In genomic region chr20:8019178-8019997, GRCh38 we compare ENCODE assay signal across 1 cellular context.
TF ChIP-seq lines count a peak whose summit lies in the region.

TSS of gene TMX4 (minus strand) at chr20:8019761. CDS start at chr20:8019613, 148 bp downstream.

TF ChIP-seq in HepG2, 621 proteins besides CTCF, POLR2A, EP300 and RAD21 (continued from another document and continues in another):
- TF ChIP-seq TBX2 (CRISPR knock-in tag; IDR thresholded peaks at IDR 0.05; ENCODE audit: borderline replicate concordance) (peak; percentile 85; the same call in 1 of the 2 replicates), MTA1 (CRISPR knock-in tag; IDR thresholded peaks at IDR 0.05; ENCODE audit: borderline replicate concordance) (peak; percentile 91), SNRNP70 (IDR thresholded peaks at IDR 0.05; ENCODE audit: low read depth, low read length) (no peak), NFIB (CRISPR knock-in tag; IDR thresholded peaks at IDR 0.05; ENCODE audit: borderline replicate concordance) (no peak), SOX13 (IDR thresholded peaks at IDR 0.05) (peak; percentile 36; the same call in 1 of the 2 replicates), SOX13 (CRISPR knock-in tag; conservative IDR thresholded peaks at IDR 0.05 in 1 of 2, IDR thresholded peaks at IDR 0.05 in 1 of 2) (peak; percentile 72 to 88; a peak in 3 of 4 replicates), ZNF891 (CRISPR knock-in tag; IDR thresholded peaks at IDR 0.05) (peak; percentile 30; the same call in 1 of the 2 replicates), SOX6 (IDR thresholded peaks at IDR 0.05) (no peak), SOX6 (CRISPR knock-in tag; IDR thresholded peaks at IDR 0.05) (peak; percentile 80), ZNF619 (CRISPR knock-in tag; IDR thresholded peaks at IDR 0.05) (peak; percentile 73; the same call in 1 of the 2 replicates), ZBTB7A (CRISPR knock-in tag; IDR thresholded peaks at IDR 0.05) (peak; percentile 86), ZNF678 (CRISPR knock-in tag; IDR thresholded peaks at IDR 0.05) (peak; percentile 92), CSRNP2 (CRISPR knock-in tag; conservative IDR thresholded peaks at IDR 0.05; ENCODE audit: low read depth) (no peak), HDAC6 (IDR thresholded peaks at IDR 0.05; ENCODE audit: low read depth, low read length) (no peak), ATF3 (CRISPR knock-in tag; IDR thresholded peaks at IDR 0.05) (peak; percentile 75), XRCC5 (optimal IDR thresholded peaks at IDR 0.05; ENCODE audit: low read length) (peak; percentile 77), IKZF1 (IDR thresholded peaks at IDR 0.05) (no peak), ZNF224 (CRISPR knock-in tag; IDR thresholded peaks at IDR 0.05) (no peak), ZKSCAN8 (CRISPR knock-in tag; IDR thresholded peaks at IDR 0.05; ENCODE audit: borderline replicate concordance) (0 out of 2 replicates have a peak, but pooled peaks have one; percentile 35), MXI1 (IDR thresholded peaks at IDR 0.05; ENCODE audit: borderline replicate concordance, low read depth, low read length) (peak; percentile 100), ZNF512 (CRISPR knock-in tag; IDR thresholded peaks at IDR 0.05) (peak; percentile 67; the same call in 1 of the 2 replicates), ZFP36L2 (CRISPR knock-in tag; IDR thresholded peaks at IDR 0.05) (no peak), U2AF2 (IDR thresholded peaks at IDR 0.05; ENCODE audit: low read depth, low read length) (peak; percentile 94), NFATC3 (CRISPR knock-in tag; IDR thresholded peaks at IDR 0.05) (no peak), UBTF (CRISPR knock-in tag; IDR thresholded peaks at IDR 0.05) (peak; percentile 100), REST (IDR thresholded peaks at IDR 0.05; ENCODE audit: borderline replicate concordance in 1 of 2, low read depth in 1 of 2, low read length in 2 of 2) (peak in 1 of 2 experiments; percentile 56; a peak in 1 of 4 replicates), NR2F6 (IDR thresholded peaks at IDR 0.05) (no peak), NR2F6 (CRISPR knock-in tag; IDR thresholded peaks at IDR 0.05) (peak; percentile 54; the same call in 1 of the 2 replicates), JUND (CRISPR knock-in tag; IDR thresholded peaks at IDR 0.05) (0 out of 2 replicates have a peak, but pooled peaks have one; percentile 63), ZNF83 (CRISPR knock-in tag; IDR thresholded peaks at IDR 0.05; ENCODE audit: borderline replicate concordance) (peak; percentile 93), ZNF574 (CRISPR knock-in tag; IDR thresholded peaks at IDR 0.05) (peak; percentile 90), HNRNPL (IDR thresholded peaks at IDR 0.05; ENCODE audit: low read depth, low read length) (no peak), U2AF1 (optimal IDR thresholded peaks at IDR 0.05; ENCODE audit: low read depth, low read length) (no peak), JUN (CRISPR knock-in tag; IDR thresholded peaks at IDR 0.05) (0 out of 2 replicates have a peak, but pooled peaks have one; percentile 34), ZNF800 (CRISPR knock-in tag; IDR thresholded peaks at IDR 0.05) (peak; percentile 87), GLMP (CRISPR knock-in tag; IDR thresholded peaks at IDR 0.05; ENCODE audit: borderline replicate concordance) (no peak), GMEB2 (CRISPR knock-in tag; IDR thresholded peaks at IDR 0.05; ENCODE audit: low read depth) (no peak), ZEB1 (IDR thresholded peaks at IDR 0.05; ENCODE audit: insufficient replicate concordance, low read depth) (no peak), NR2F1 (CRISPR knock-in tag; IDR thresholded peaks at IDR 0.05) (peak in 1 of 2 experiments; percentile 31; a peak in 1 of 4 replicates), ZNF674 (CRISPR knock-in tag; IDR thresholded peaks at IDR 0.05; ENCODE audit: low read depth) (peak; percentile 44), ZBTB37 (CRISPR knock-in tag; IDR thresholded peaks at IDR 0.05) (no peak)
